Comparison of ENCODE assay signal across 8 cellular contexts in the genomic region with DNA sequence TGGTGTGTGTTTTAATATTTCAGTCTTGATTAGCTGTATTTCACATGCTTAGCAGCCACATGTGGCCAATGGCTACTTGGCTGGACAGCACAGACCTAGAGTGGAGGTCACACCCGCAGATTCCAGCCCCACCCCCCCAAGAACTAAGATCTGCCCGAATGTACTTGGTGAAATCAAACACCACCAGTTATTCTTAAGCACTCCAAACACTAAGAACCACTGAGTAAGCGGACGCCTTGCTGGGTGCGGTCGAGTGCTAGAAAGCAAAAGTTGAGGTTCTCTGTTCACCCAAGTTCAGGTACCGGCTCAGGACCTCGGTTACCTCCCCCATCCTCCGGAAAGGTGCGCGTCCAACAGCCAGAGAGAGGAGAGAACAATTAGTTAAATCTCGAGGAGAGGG. TPM values are rescaled to one million over a fixed set of nuclear protein-coding genes. Genes with fewer than 3 reads are reported as not detected.
DNase-seq lines count a peak whose midpoint lies in the region; ATAC-seq and TF ChIP-seq lines count a peak whose summit lies in the region.
"Not testable (repeated sequence)": the region's sequence is repeated elsewhere in the genome, so short reads cannot be mapped to it uniquely, and the experiment has no call there.

No MANE protein-coding gene starts in this region.

- H3K27me3 Mint-ChIP-seq in CD4-positive, alpha-beta memory T cell; IgD-negative memory B cell; T-helper 17 cell; activated naive CD8-positive, alpha-beta T cell treated with anti-CD3 and anti-CD28 coated beads for 36 hours; endothelial cell (ENCODE audit: unreplicated experiment): not testable (repeated sequence)

- peaks cover 25 to 54% (median 39%) of the 10 kb centered on the region in 4 donors for H3K4me1 Mint-ChIP-seq in CD4-positive, alpha-beta memory T cell
- H3K4me1 Mint-ChIP-seq in IgD-negative memory B cell (peaks cover 18 to 30% (median 28%) of the 10 kb centered on the region in 3 donors), T-helper 17 cell (peaks cover 38% of the 10 kb centered on the region), endothelial cell (ENCODE audit: unreplicated experiment) (peaks cover 25% of the 10 kb centered on the region)
- H3K4me1 Mint-ChIP-seq in activated naive CD8-positive, alpha-beta T cell treated with anti-CD3 and anti-CD28 coated beads for 36 hours = peaks cover 36% of the 10 kb centered on the region

- H3K36me3 Mint-ChIP-seq in CD4-positive, alpha-beta memory T cell = peaks cover 11 to 44% of the 10 kb centered on the region in 2 donors
- H3K36me3 Mint-ChIP-seq in IgD-negative memory B cell; T-helper 17 cell (ENCODE audit: low read depth): not testable (repeated sequence)
- peaks cover 48% of the 10 kb centered on the region for H3K36me3 Mint-ChIP-seq in activated naive CD8-positive, alpha-beta T cell treated with anti-CD3 and anti-CD28 coated beads for 36 hours
- H3K36me3 Mint-ChIP-seq in endothelial cell (ENCODE audit: low read depth, unreplicated experiment) = peaks cover 24% of the 10 kb centered on the region

- peak overlapping the region; percentile 88 for H3K27ac ChIP-seq in CD4-positive, alpha-beta memory T cell (ENCODE audit: low read depth, low read length)
- H3K27ac ChIP-seq in neutrophil (peak overlapping the region; percentile 96), testis (peak overlapping the region in 1 of 2 donors; percentile 84)

- not testable (repeated sequence) for TF ChIP-seq CTCF in endothelial cell (IDR thresholded peaks at IDR 0.05; ENCODE audit: unreplicated experiment); neutrophil (IDR thresholded peaks at IDR 0.05); testis (IDR thresholded peaks at IDR 0.05)

- H3K27ac Mint-ChIP-seq in CD4-positive, alpha-beta memory T cell = peak overlapping the region; percentile 84 to 99 (median 95)
- H3K27ac Mint-ChIP-seq in IgD-negative memory B cell (peak overlapping the region; percentile 87 to 99 (median 93)), T-helper 17 cell (peak overlapping the region; percentile 94), endothelial cell (ENCODE audit: unreplicated experiment) (peak overlapping the region; percentile 91)
- H3K27ac Mint-ChIP-seq in activated naive CD8-positive, alpha-beta T cell treated with anti-CD3 and anti-CD28 coated beads for 36 hours = peak overlapping the region; percentile 97

- not testable (repeated sequence) for TF ChIP-seq POLR2A in testis (IDR thresholded peaks at IDR 0.05)

- H3K4me3 ChIP-seq in CD4-positive, alpha-beta memory T cell (ENCODE audit: low read length in 2 of 2) = peak overlapping the region; percentile 42 to 99
- H3K4me3 ChIP-seq in neutrophil (ENCODE audit: low read depth in 1 of 2, low read length in 1 of 2) = peak overlapping the region; percentile 91 to 99
- peak overlapping the region; percentile 67 to 85 for H3K4me3 ChIP-seq in testis

- CTCF ChIA-PET in CD4-positive, alpha-beta memory T cell (lab: Charles Lee; ENCODE audit: partially characterized antibody) = not testable (repeated sequence)

- H3K9me3 Mint-ChIP-seq in CD4-positive, alpha-beta memory T cell; IgD-negative memory B cell; activated naive CD8-positive, alpha-beta T cell treated with anti-CD3 and anti-CD28 coated beads for 36 hours; endothelial cell (ENCODE audit: unreplicated experiment): not testable (repeated sequence)

- H3K27me3 ChIP-seq in CD4-positive, alpha-beta memory T cell (ENCODE audit: insufficient read depth, low read length); neutrophil; testis: not testable (repeated sequence)

- H3K36me3 ChIP-seq in CD4-positive, alpha-beta memory T cell (ENCODE audit: insufficient read depth, low read length) = peaks cover 22% of the 10 kb centered on the region
- H3K36me3 ChIP-seq in neutrophil = peaks cover 23% of the 10 kb centered on the region
- not testable (repeated sequence) for H3K36me3 ChIP-seq in testis (ENCODE audit: low read depth, missing control alignments)

- intact Hi-C loops in CD4-positive, alpha-beta memory T cell (cut with micrococcal nuclease) = loop anchor here (5.0 to 10.0 kb wide), 3 partner anchors 75 to 655 kb away; a partner anchor contains a TSS
- intact Hi-C loops in testis (cut with DNase I; ENCODE audit: low total_unique reads) = not testable (repeated sequence)

- H3K9me3 ChIP-seq in CD4-positive, alpha-beta memory T cell (ENCODE audit: control insufficient read depth in 1 of 2, low read length in 2 of 2); T-helper 17 cell (ENCODE audit: control insufficient read depth, low read length, poor library complexity, severe bottlenecking); neutrophil; testis: not testable (repeated sequence)

- ATAC-seq in T-helper 17 cell = not testable (repeated sequence)

- POLR2A ChIA-PET in CD4-positive, alpha-beta memory T cell (lab: Charles Lee; ENCODE audit: partially characterized antibody) = interaction anchor here (2.9 kb wide), 1 partner anchor 15 kb away, joined by 9 read pairs; a partner anchor contains a TSS

- peaks cover 35% of the 10 kb centered on the region for H3K4me1 ChIP-seq in CD4-positive, alpha-beta memory T cell (ENCODE audit: insufficient read depth, low read length)
- H3K4me1 ChIP-seq in neutrophil (ENCODE audit: control insufficient read depth in 1 of 2, insufficient read depth in 1 of 2, low read depth in 1 of 2, low read length in 1 of 2) = peaks cover 19 to 23% of the 10 kb centered on the region in 2 experiments
- H3K4me1 ChIP-seq in testis = not testable (repeated sequence)

- H3K4me3 Mint-ChIP-seq in CD4-positive, alpha-beta memory T cell = peak overlapping the region; percentile 82 to 97 (median 92)
- H3K4me3 Mint-ChIP-seq in IgD-negative memory B cell (peak overlapping the region; percentile 91 to 99 (median 94)), T-helper 17 cell (peak overlapping the region; percentile 97), endothelial cell (ENCODE audit: unreplicated experiment) (peak overlapping the region; percentile 95)
- H3K4me3 Mint-ChIP-seq in activated naive CD8-positive, alpha-beta T cell treated with anti-CD3 and anti-CD28 coated beads for 36 hours = peak overlapping the region; percentile 92

- 3 to 7% methylated on average over 9 to 12 of the region's 12 CpGs for WGBS in testis, 2 donors

- DNase-seq in CD4-positive, alpha-beta memory T cell = peak; percentile 31 to 52 (median 37)
- DNase-seq in T-helper 17 cell; activated naive CD8-positive, alpha-beta T cell treated with anti-CD3 and anti-CD28 coated beads for 36 hours; endothelial cell (ENCODE audit: low spot score); testis: not testable (repeated sequence)
- peak; percentile 76 for DNase-seq in iris pigment epithelial cell (ENCODE audit: low read depth)

RNA-seq across cellular contexts. Expression of a gene that starts 1.0 kb away (rescaled TPM):
- 100 to 1,000 TPM; 151 to 152 TPM for total RNA-seq in CD4-positive, alpha-beta memory T cell
- 100 to 1,000 TPM; 265 to 267 TPM for polyA plus RNA-seq in CD4-positive, alpha-beta memory T cell
- polyA plus RNA-seq in IgD-negative memory B cell = 330 TPM
- total RNA-seq in T-helper 17 cell = 100 to 1,000 TPM; 204 to 224 TPM
- 100 to 1,000 TPM; 403 to 415 TPM for total RNA-seq in activated naive CD8-positive, alpha-beta T cell treated with anti-CD3 and anti-CD28 coated beads for 36 hours
- total RNA-seq in endothelial cell (ENCODE audit: unreplicated experiment) = 203 TPM
- total RNA-seq in testis = 100 to 1,000 TPM; 261 to 294 TPM
- polyA plus RNA-seq in testis (ENCODE audit: insufficient read depth, low read depth, low replicate concordance) = 197 TPM

RNA-seq across cellular contexts. Expression of a gene that starts 15.5 kb away (rescaled TPM):
- total RNA-seq in CD4-positive, alpha-beta memory T cell = 10 to 100 TPM; 33.0 to 36.6 TPM
- 10 to 100 TPM; 45.4 to 51.1 TPM for polyA plus RNA-seq in CD4-positive, alpha-beta memory T cell
- 65.1 TPM for polyA plus RNA-seq in IgD-negative memory B cell
- 10 to 100 TPM; 15.2 TPM for total RNA-seq in T-helper 17 cell
- total RNA-seq in activated naive CD8-positive, alpha-beta T cell treated with anti-CD3 and anti-CD28 coated beads for 36 hours = 10 to 100 TPM; 27.5 to 30.0 TPM
- 27.1 TPM for total RNA-seq in endothelial cell (ENCODE audit: unreplicated experiment)
- total RNA-seq in testis = 10 to 100 TPM; 36.1 to 39.0 TPM
- polyA plus RNA-seq in testis (ENCODE audit: insufficient read depth, low read depth, low replicate concordance) = 25.5 TPM

RNA-seq across cellular contexts. Expression of a gene that starts 30.6 kb away (rescaled TPM):
- total RNA-seq in CD4-positive, alpha-beta memory T cell = 1 to 10 TPM; 3.9 to 4.8 TPM
- not detected for polyA plus RNA-seq in CD4-positive, alpha-beta memory T cell
- polyA plus RNA-seq in IgD-negative memory B cell = not detected
- under 1 TPM; 0.37 to 0.42 TPM for total RNA-seq in T-helper 17 cell
- under 1 TPM; 0.87 to 0.92 TPM for total RNA-seq in activated naive CD8-positive, alpha-beta T cell treated with anti-CD3 and anti-CD28 coated beads for 36 hours
- total RNA-seq in endothelial cell (ENCODE audit: unreplicated experiment) = 1.0 TPM
- 1 to 10 TPM; 2.5 to 3.5 TPM for total RNA-seq in testis
- polyA plus RNA-seq in testis (ENCODE audit: insufficient read depth, low read depth, low replicate concordance) = 1.1 TPM

RNA-seq across cellular contexts. Expression of a gene that starts 43.5 kb away (rescaled TPM):
- total RNA-seq in CD4-positive, alpha-beta memory T cell = 10 to 100 TPM; 46.5 to 49.7 TPM
- 10 to 100 TPM in 1 of 2 donors, 1 to 10 TPM in 1; 6.7 to 20.9 TPM for polyA plus RNA-seq in CD4-positive, alpha-beta memory T cell
- polyA plus RNA-seq in IgD-negative memory B cell (23.2 TPM), testis (ENCODE audit: insufficient read depth, low read depth, low replicate concordance) (20.0 TPM)
- total RNA-seq in T-helper 17 cell (10 to 100 TPM; 32.0 to 33.6 TPM), endothelial cell (ENCODE audit: unreplicated experiment) (35.9 TPM), testis (10 to 100 TPM; 57.4 to 69.4 TPM)
- total RNA-seq in activated naive CD8-positive, alpha-beta T cell treated with anti-CD3 and anti-CD28 coated beads for 36 hours = 10 to 100 TPM; 23.0 to 24.1 TPM

RNA-seq across cellular contexts. Expression of a gene that starts 52.2 kb away (rescaled TPM):
- total RNA-seq in CD4-positive, alpha-beta memory T cell = 10 to 100 TPM; 26.5 to 27.3 TPM
- 10 to 100 TPM in 1 of 2 donors, 1 to 10 TPM in 1; 7.8 to 12.8 TPM for polyA plus RNA-seq in CD4-positive, alpha-beta memory T cell
- 6.4 TPM for polyA plus RNA-seq in IgD-negative memory B cell
- 1 to 10 TPM; 7.8 to 9.2 TPM for total RNA-seq in T-helper 17 cell
- 10 to 100 TPM; 24.2 to 24.5 TPM for total RNA-seq in activated naive CD8-positive, alpha-beta T cell treated with anti-CD3 and anti-CD28 coated beads for 36 hours
- 31.5 TPM for total RNA-seq in endothelial cell (ENCODE audit: unreplicated experiment)
- 100 to 1,000 TPM in 1 of 2 donors, 10 to 100 TPM in 1; 50.0 to 118 TPM for total RNA-seq in testis
- 56.3 TPM for polyA plus RNA-seq in testis (ENCODE audit: insufficient read depth, low read depth, low replicate concordance)
